Comparison of ENCODE assay signal across 14 cellular contexts in the genomic region with DNA sequence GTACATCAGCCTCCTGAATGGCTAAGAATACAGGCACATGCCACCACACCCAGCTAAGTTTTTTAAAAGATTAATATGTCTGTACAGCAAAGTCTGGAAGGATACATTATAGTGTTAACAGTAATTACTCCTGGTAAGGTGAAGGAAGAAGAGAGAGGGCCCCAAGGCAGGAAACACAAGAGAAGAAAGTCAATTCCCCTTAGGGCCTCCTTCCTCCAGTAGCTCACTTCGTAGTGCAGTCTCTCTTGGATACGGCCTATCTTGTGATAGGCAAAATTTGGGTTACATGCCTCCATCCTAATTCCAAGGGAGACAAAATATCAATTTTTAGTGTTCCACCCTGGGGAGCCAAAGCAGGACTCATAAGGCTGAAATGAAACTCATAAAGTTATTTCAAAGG. TPM values are rescaled to one million over a fixed set of nuclear protein-coding genes. Genes with fewer than 3 reads are reported as not detected.
DNase-seq lines count a peak whose midpoint lies in the region; ATAC-seq and TF ChIP-seq lines count a peak whose summit lies in the region.
"Had no signal": no experiment of that assay in that cellular context is flagged by ENCODE, and none has a peak within 500 bp of the region (broad histone marks: within the 10 kb centered on the region; RNA-seq: fewer than 3 reads in every experiment).

No MANE protein-coding gene starts in this region.

- DNase-seq in activated T-cell treated with anti-CD3 and anti-CD28 coated beads, Interleukin-2, amount 50 U/mL, for 24 hours = no peak
- DNase-seq in activated T-cell treated with anti-CD3 and anti-CD28 coated beads for 4 hours = no peak
- no peak for DNase-seq in Panc1 (ENCODE audit: low read depth, low spot score)
- no peak for DNase-seq in endothelial cell (ENCODE audit: low spot score)
- DNase-seq in caudate nucleus (lab: John Stamatoyannopoulos, UW) = no peak
- DNase-seq in glutamatergic neuron = no peak
- DNase-seq: activated B cell treated with CpG ODN at 0.5 μM for 24 hours, DMS 273 treated with DMSO at 0.1 percent for 48 hours, left ventricle myocardium superior, NCI-H1436, NCI-H446 had no signal

- no peak overlapping the region for H3K4me3 ChIP-seq in Panc1 (ENCODE audit: low read depth in 2 of 2, low read length in 2 of 2)

- no TSS peak for BruUV-seq in Panc1 (replicated peaks; lab: Mats Ljungman, UMichigan)

- peaks cover 41% of the 10 kb centered on the region for H3K4me1 Mint-ChIP-seq in activated T-cell treated with anti-CD3 and anti-CD28 coated beads, Interleukin-2, amount 50 U/mL, for 24 hours (ENCODE audit: low read depth)
- H3K4me1 Mint-ChIP-seq in endothelial cell (ENCODE audit: unreplicated experiment) (peaks cover 23% of the 10 kb centered on the region), glutamatergic neuron (ENCODE audit: low read depth, unreplicated experiment) (peaks cover 4% of the 10 kb centered on the region)
- peaks cover 18% of the 10 kb centered on the region for H3K4me1 Mint-ChIP-seq in stimulated activated memory B cell treated with anti-CD40 and anti-IgM and Interleukin-4, amounts not matched to agents 10 μg/mL and 1 μg/mL and 100 μg/mL, for 72 hours

- H3K36me3 Mint-ChIP-seq in activated T-cell treated with anti-CD3 and anti-CD28 coated beads, Interleukin-2, amount 50 U/mL, for 24 hours (ENCODE audit: low read depth) = peaks cover 6% of the 10 kb centered on the region
- H3K36me3 Mint-ChIP-seq in endothelial cell (ENCODE audit: low read depth, unreplicated experiment) = peaks cover 6% of the 10 kb centered on the region
- no peaks in the 10 kb centered on the region for H3K36me3 Mint-ChIP-seq in stimulated activated memory B cell treated with anti-CD40 and anti-IgM and Interleukin-4, amounts not matched to agents 10 μg/mL and 1 μg/mL and 100 μg/mL, for 72 hours
- H3K36me3 Mint-ChIP-seq in glutamatergic neuron (ENCODE audit: unreplicated experiment) = peaks cover 7% of the 10 kb centered on the region

- TF ChIP-seq CTCF in Panc1 (IDR thresholded peaks at IDR 0.05) = no peak
- TF ChIP-seq CTCF in endothelial cell (IDR thresholded peaks at IDR 0.05; ENCODE audit: unreplicated experiment) = no peak
- no peak for TF ChIP-seq CTCF in glutamatergic neuron (IDR thresholded peaks at IDR 0.05; ENCODE audit: partially characterized antibody, unreplicated experiment)

- no peak overlapping the region for H3K4me3 Mint-ChIP-seq in activated T-cell treated with anti-CD3 and anti-CD28 coated beads, Interleukin-2, amount 50 U/mL, for 24 hours
- H3K4me3 Mint-ChIP-seq in endothelial cell (ENCODE audit: unreplicated experiment) (no peak overlapping the region), glutamatergic neuron (ENCODE audit: unreplicated experiment) (no peak overlapping the region)
- no peak overlapping the region for H3K4me3 Mint-ChIP-seq in stimulated activated memory B cell treated with anti-CD40 and anti-IgM and Interleukin-4, amounts not matched to agents 10 μg/mL and 1 μg/mL and 100 μg/mL, for 72 hours
- H3K4me3 Mint-ChIP-seq: nephron had no signal

- CTCF ChIA-PET in Panc1 (lab: Charles Lee) = interaction anchor here (0.7 kb wide), 1 partner anchor 43 kb away, joined by 3 read pairs; no protein-coding TSS in a partner anchor

- POLR2A ChIA-PET in Panc1 (lab: Charles Lee) = interaction anchor here (0.6 kb wide), 1 partner anchor 9 kb away, joined by 3 read pairs; no protein-coding TSS in a partner anchor

- peaks cover 19% of the 10 kb centered on the region for H3K4me1 ChIP-seq in Panc1 (ENCODE audit: control insufficient read depth, insufficient read depth, low read length)

- H3K27ac ChIP-seq in Panc1 (ENCODE audit: low read length) = peak overlapping the region; percentile 65
- H3K27ac ChIP-seq in caudate nucleus (ENCODE audit: low read depth, low read length) = no peak overlapping the region

- H3K9me3 ChIP-seq in Panc1 (ENCODE audit: control insufficient read depth, insufficient read depth, low read depth, low read length) = no peaks in the 10 kb centered on the region

- in situ Hi-C loops in Panc1 (cut with HindIII; ENCODE audit: low pct_unique_long_range_greater_than_20kb, low sequenced_read_pairs) = no loop called here

- intact Hi-C loops in Panc1 (cut with micrococcal nuclease; ENCODE audit: unreplicated experiment) = no loop called here

- no peaks in the 10 kb centered on the region for H3K36me3 ChIP-seq in Panc1 (ENCODE audit: control insufficient read depth, insufficient read depth, low read length)

- no peaks in the 10 kb centered on the region for H3K27me3 Mint-ChIP-seq in activated T-cell treated with anti-CD3 and anti-CD28 coated beads, Interleukin-2, amount 50 U/mL, for 24 hours
- H3K27me3 Mint-ChIP-seq in endothelial cell (ENCODE audit: unreplicated experiment) = peaks cover 2% of the 10 kb centered on the region
- H3K27me3 Mint-ChIP-seq in stimulated activated memory B cell treated with anti-CD40 and anti-IgM and Interleukin-4, amounts not matched to agents 10 μg/mL and 1 μg/mL and 100 μg/mL, for 72 hours = no peaks in the 10 kb centered on the region
- no peaks in the 10 kb centered on the region for H3K27me3 Mint-ChIP-seq in glutamatergic neuron (ENCODE audit: unreplicated experiment)
- H3K27me3 Mint-ChIP-seq: activated B cell treated with CpG ODN at 0.5 μM for 24 hours had no signal

- H3K27ac Mint-ChIP-seq in activated T-cell treated with anti-CD3 and anti-CD28 coated beads, Interleukin-2, amount 50 U/mL, for 24 hours = peak overlapping the region; percentile 26
- H3K27ac Mint-ChIP-seq in endothelial cell (ENCODE audit: unreplicated experiment) (peak overlapping the region; percentile 68), glutamatergic neuron (ENCODE audit: unreplicated experiment) (no peak overlapping the region)
- peak overlapping the region; percentile 24 for H3K27ac Mint-ChIP-seq in stimulated activated memory B cell treated with anti-CD40 and anti-IgM and Interleukin-4, amounts not matched to agents 10 μg/mL and 1 μg/mL and 100 μg/mL, for 72 hours
- H3K27ac Mint-ChIP-seq: activated B cell treated with CpG ODN at 0.5 μM for 24 hours had no signal

- ATAC-seq in Panc1 (peak; percentile 52; the same call in 1 of the 2 replicates), GM19467 (IDR thresholded peaks at IDR 0.05; ENCODE audit: unreplicated experiment) (no peak)
- no peak for ATAC-seq in stimulated activated memory B cell treated with anti-CD40 and anti-IgM and Interleukin-4, amounts not matched to agents 10 μg/mL and 1 μg/mL and 100 μg/mL, for 72 hours
- ATAC-seq: left ventricle myocardium superior had no signal

- H3K9me3 Mint-ChIP-seq in activated T-cell treated with anti-CD3 and anti-CD28 coated beads, Interleukin-2, amount 50 U/mL, for 24 hours = peaks cover 7% of the 10 kb centered on the region
- H3K9me3 Mint-ChIP-seq in endothelial cell (ENCODE audit: unreplicated experiment) (peaks cover 6% of the 10 kb centered on the region), glutamatergic neuron (ENCODE audit: unreplicated experiment) (no peaks in the 10 kb centered on the region)
- H3K9me3 Mint-ChIP-seq in stimulated activated memory B cell treated with anti-CD40 and anti-IgM and Interleukin-4, amounts not matched to agents 10 μg/mL and 1 μg/mL and 100 μg/mL, for 72 hours = no peaks in the 10 kb centered on the region

- no peaks in the 10 kb centered on the region for H3K27me3 ChIP-seq in Panc1 (ENCODE audit: control insufficient read depth, insufficient read depth, low read length)

RNA-seq across cellular contexts. Expression of a gene that starts 15.2 kb away (rescaled TPM):
- total RNA-seq in Panc1 (2021; ENCODE audit: unreplicated experiment) (23.1 TPM), endothelial cell (ENCODE audit: unreplicated experiment) (21.1 TPM), glutamatergic neuron (ENCODE audit: unreplicated experiment) (9.5 TPM)
- 5.1 TPM for polyA plus RNA-seq in Panc1 (2012; ENCODE audit: insufficient read length)
